Comparison of ENCODE assay signal across 36 cellular contexts in genomic region chr16:56824804-56825203, GRCh38. TPM values are rescaled to one million over a fixed set of nuclear protein-coding genes. Genes with fewer than 3 reads are reported as not detected.
"Had no signal": no experiment of that assay in that cellular context is flagged by ENCODE, and none has a peak within 500 bp of the region (broad histone marks: within the 10 kb centered on the region; RNA-seq: fewer than 3 reads in every experiment).

No MANE protein-coding gene starts in this region.

- H3K4me3 ChIP-seq: adrenal gland, body of pancreas, MG63, SJCRH30, SK-N-MC had no signal

- H3K9me3 Mint-ChIP-seq: activated CD4-positive, alpha-beta T cell treated with anti-CD3 and anti-CD28 coated beads, Interleukin-2, amount 10 ng/mL, durations not matched to agents 7 days and 5 days; activated naive CD4-positive, alpha-beta T cell treated with anti-CD3 and anti-CD28 coated beads for 36 hours; activated naive CD4-positive, alpha-beta T cell treated with anti-CD3 and anti-CD28 coated beads, Interleukin-2, amount 50 U/mL, for 72 hours; activated T-cell treated with anti-CD3 and anti-CD28 coated beads, Interleukin-2, amount 50 U/mL, for 24 hours; activated T-helper 2 cell treated with anti-CD3 and anti-CD28 coated beads, Interferon-gamma antibody, Interleukin-2, Interleukin-4, amounts not matched to agents 10 μg/mL and 5 μg/mL and 100 μg/mL, durations not matched to agents 14 hours and 24 hours and 36 hours; WTC11 had no signal

- H3K9me3 ChIP-seq: adrenal gland, body of pancreas, MG63, SJCRH30 had no signal

- H3K4me3 Mint-ChIP-seq: activated CD4-positive, alpha-beta T cell treated with anti-CD3 and anti-CD28 coated beads for 36 hours; activated CD4-positive, alpha-beta T cell treated with anti-CD3 and anti-CD28 coated beads, Interleukin-2, amount 10 ng/mL, durations not matched to agents 7 days and 5 days; activated CD8-positive, alpha-beta T cell treated with anti-CD3 and anti-CD28 coated beads, Interleukin-2, amount 10 ng/mL, durations not matched to agents 7 days and 5 days; activated naive CD4-positive, alpha-beta T cell treated with anti-CD3 and anti-CD28 coated beads for 36 hours; activated T-cell treated with anti-CD3 and anti-CD28 coated beads, Interleukin-2, amount 50 U/mL, for 24 hours; WTC11 had no signal

- H3K4me1 Mint-ChIP-seq: activated CD4-positive, alpha-beta T cell treated with anti-CD3 and anti-CD28 coated beads for 36 hours; activated CD4-positive, alpha-beta T cell treated with anti-CD3 and anti-CD28 coated beads, Interleukin-2, amount 10 ng/mL, durations not matched to agents 7 days and 5 days had no signal

- H3K27ac Mint-ChIP-seq: activated CD4-positive, alpha-beta T cell treated with anti-CD3 and anti-CD28 coated beads for 36 hours; activated CD4-positive, alpha-beta T cell treated with anti-CD3 and anti-CD28 coated beads, Interleukin-2, amount 10 ng/mL, durations not matched to agents 7 days and 5 days; activated CD8-positive, alpha-beta T cell treated with anti-CD3 and anti-CD28 coated beads, Interleukin-2, amount 10 ng/mL, durations not matched to agents 7 days and 5 days; activated naive CD4-positive, alpha-beta T cell treated with anti-CD3 and anti-CD28 coated beads for 36 hours; activated T-cell treated with anti-CD3 and anti-CD28 coated beads, Interleukin-2, amount 50 U/mL, for 24 hours; activated T-helper 2 cell treated with anti-CD3 and anti-CD28 coated beads, Interferon-gamma antibody, Interleukin-2, Interleukin-4, amounts not matched to agents 10 μg/mL and 5 μg/mL and 100 μg/mL, durations not matched to agents 14 hours and 24 hours and 36 hours; WTC11 had no signal

- H3K27ac ChIP-seq: SJCRH30, SK-N-MC had no signal

- H3K27me3 ChIP-seq: adrenal gland, body of pancreas, MG63, SJCRH30 had no signal

- H3K27me3 Mint-ChIP-seq: activated CD4-positive, alpha-beta T cell treated with anti-CD3 and anti-CD28 coated beads for 36 hours; activated CD4-positive, alpha-beta T cell treated with anti-CD3 and anti-CD28 coated beads, Interleukin-2, amount 10 ng/mL, durations not matched to agents 7 days and 5 days; activated T-cell treated with anti-CD3 and anti-CD28 coated beads, Interleukin-2, amount 50 U/mL, for 24 hours had no signal

- FAIRE-seq: astrocyte, bronchial epithelial cell, TTC549 had no signal

- H3K4me1 ChIP-seq: body of pancreas, SJCRH30 had no signal

- DNase-seq: activated CD4-positive, alpha-beta T cell treated with anti-CD3 and anti-CD28 coated beads for 36 hours; activated CD4-positive, alpha-beta T cell treated with anti-CD3 and anti-CD28 coated beads, Interleukin-2, amount 10 ng/mL, durations not matched to agents 7 days and 5 days; activated CD4-positive, alpha-beta T cell treated with anti-CD3 and anti-CD28 coated beads, Interleukin-2, amount 50 U/mL, for 48 hours; activated CD8-positive, alpha-beta T cell treated with anti-CD3 and anti-CD28 coated beads, Interleukin-2, amount 10 ng/mL, durations not matched to agents 7 days and 5 days; activated gamma-delta T cell treated with Interleukin-2 at 50 U/mL for 16 hours; activated naive CD4-positive, alpha-beta T cell treated with anti-CD3 and anti-CD28 coated beads for 36 hours; activated T-cell treated with anti-CD3 and anti-CD28 coated beads, Interleukin-2, amount 50 U/mL, for 24 hours; central memory CD4-positive, alpha-beta T cell; Kasumi-1; KBM-7; NCI-H1048; NCI-H1694; NCI-H2081 treated with DMSO at 0.1 percent for 48 hours; NCI-H2171; NCI-H510A; NCI-H526; NCI-H748 treated with DMSO at 0.1 percent for 48 hours; SHP77; T1000 had no signal

- ATAC-seq: activated CD4-positive, alpha-beta T cell treated with anti-CD3 and anti-CD28 coated beads for 36 hours; activated CD4-positive, CD25-positive, alpha-beta regulatory T cell treated with anti-CD3 and anti-CD28 coated beads, Interleukin-2, amount 50 U/mL, for 24 hours; activated CD8-positive, alpha-beta T cell treated with anti-CD3 and anti-CD28 coated beads, Interleukin-2, amount 10 ng/mL, durations not matched to agents 7 days and 5 days; activated naive CD4-positive, alpha-beta T cell treated with anti-CD3 and anti-CD28 coated beads, Interleukin-2, amount 50 U/mL, for 72 hours; body of pancreas; Panc1 had no signal

RNA-seq across cellular contexts. Expression of gene SLC12A3, which starts 40.2 kb away (rescaled TPM):
- total RNA-seq: activated CD4-positive, alpha-beta T cell treated with anti-CD3 and anti-CD28 coated beads for 36 hours; activated CD4-positive, alpha-beta T cell treated with anti-CD3 and anti-CD28 coated beads, Interleukin-2, amount 10 ng/mL, durations not matched to agents 7 days and 5 days; activated CD8-positive, alpha-beta T cell treated with anti-CD3 and anti-CD28 coated beads, Interleukin-2, amount 10 ng/mL, durations not matched to agents 7 days and 5 days; activated naive CD4-positive, alpha-beta T cell treated with anti-CD3 and anti-CD28 coated beads for 36 hours; activated naive CD4-positive, alpha-beta T cell treated with anti-CD3 and anti-CD28 coated beads, Interleukin-2, amount 50 U/mL, for 72 hours; activated T-helper 2 cell treated with anti-CD3 and anti-CD28 coated beads, Interferon-gamma antibody, Interleukin-2, Interleukin-4, amounts not matched to agents 10 μg/mL and 5 μg/mL and 100 μg/mL, durations not matched to agents 14 hours and 24 hours and 36 hours; adrenal gland; body of pancreas; bronchial epithelial cell; cerebellum; RPMI7951; SJCRH30; T-helper 1 cell treated with Interleukin-12 subunit alpha and Interleukin-12 subunit beta and Interleukin-4 antibody, amounts not matched to agents 30 ng/mL and 1 ng/mL, for 36 hours; T-helper 2 cell treated with Interferon-gamma antibody and Interleukin-4, amounts not matched to agents 100 ng/mL and 5 ng/mL, for 36 hours; WTC11 had no signal
